In genomic region chr13:27696731-27697130, GRCh38 we compare ENCODE assay signal across 18 cellular contexts.
DNase-seq lines count a peak whose midpoint lies in the region; ATAC-seq and TF ChIP-seq lines count a peak whose summit lies in the region.
"Had no signal": no experiment of that assay in that cellular context is flagged by ENCODE, and none has a peak within 500 bp of the region (broad histone marks: within the 10 kb centered on the region; RNA-seq: fewer than 3 reads in every experiment).

No MANE protein-coding gene starts in this region.

- H3K27ac ChIP-seq in SU-DHL-6 (ENCODE audit: low read depth, low read length), result peak overlapping the region; percentile 75
- no peak overlapping the region for H3K27ac ChIP-seq in body of pancreas
- H3K27ac ChIP-seq: 22Rv1; BLaER1 treated with 17β-estradiol and CSF1 and Interleukin-3, amounts not matched to agents 10 nM and 100 nM; GM23248 had no signal

- in situ Hi-C loops in ACHN (cut with HindIII; ENCODE audit: low pct_ligation_motif_present, low pct_unique_long_range_greater_than_20kb, low sequenced_read_pairs), result no loop called here

- no peak for TF ChIP-seq POLR2A in body of pancreas (IDR thresholded peaks at IDR 0.05)

- no peaks in the 10 kb centered on the region for H3F3A ChIP-seq in SU-DHL-6 (ENCODE audit: insufficient read depth)

- H4K20me1 ChIP-seq in SU-DHL-6 (ENCODE audit: low read depth, low read length), result no peaks in the 10 kb centered on the region
- H4K20me1 ChIP-seq: BLaER1 treated with 17β-estradiol and CSF1 and Interleukin-3, amounts not matched to agents 10 nM and 100 nM had no signal

- H3K9ac ChIP-seq in SU-DHL-6 (ENCODE audit: low read length), result no peak overlapping the region
- H3K9ac ChIP-seq: BLaER1 treated with 17β-estradiol and CSF1 and Interleukin-3, amounts not matched to agents 10 nM and 100 nM; GM23248 had no signal

- intact Hi-C loops in body of pancreas (cut with DNase I), result no loop called here

- H3K9me3 ChIP-seq in SU-DHL-6 (ENCODE audit: insufficient read depth, low read length) (no peaks in the 10 kb centered on the region), body of pancreas (no peaks in the 10 kb centered on the region)
- H3K9me3 ChIP-seq: BE2C had no signal

- DNase-seq in NCI-H748 (lab: John Stamatoyannopoulos, UW; ENCODE audit: unreplicated experiment), result peak; percentile 22
- DNase-seq in NCI-H748 treated with DMSO at 0.1 percent for 48 hours (lab: John Stamatoyannopoulos, UW), result no peak
- peak; percentile 4 for DNase-seq in NAMALWA (ENCODE audit: low spot score)
- no peak for DNase-seq in body of pancreas
- DNase-seq in ACHN, result no peak
- no peak for DNase-seq in effector CD8-positive, alpha-beta T cell (lab: John Stamatoyannopoulos, UW)
- DNase-seq: AML-193; BE2C; CD4-positive, alpha-beta T cell; CD8-positive, alpha-beta memory T cell; DMS53; DMS79 treated with DMSO at 0.1 percent for 48 hours; GM23248; H7; HCEC 1CT had no signal

- H3K79me2 ChIP-seq in SU-DHL-6 (ENCODE audit: insufficient read depth, low read length), result no peaks in the 10 kb centered on the region

- H3K4me3 ChIP-seq in SU-DHL-6 (ENCODE audit: insufficient read depth, low read length, poor library complexity, severe bottlenecking) (peak overlapping the region; percentile 14), body of pancreas (no peak overlapping the region)
- H3K4me3 ChIP-seq: BLaER1 treated with 17β-estradiol and CSF1 and Interleukin-3, amounts not matched to agents 10 nM and 100 nM; GM23248 had no signal

- H3K36me3 ChIP-seq in SU-DHL-6 (ENCODE audit: low read length) (no peaks in the 10 kb centered on the region), body of pancreas (replicated peaks in 1 of 2; ENCODE audit: insufficient read depth in 1 of 2, low read depth in 2 of 2) (no peaks in the 10 kb centered on the region)
- H3K36me3 ChIP-seq: BE2C; BLaER1 treated with 17β-estradiol and CSF1 and Interleukin-3, amounts not matched to agents 10 nM and 100 nM had no signal

- H3K27me3 ChIP-seq in SU-DHL-6 (ENCODE audit: low read length), result no peaks in the 10 kb centered on the region
- no peaks in the 10 kb centered on the region for H3K27me3 ChIP-seq in body of pancreas
- H3K27me3 ChIP-seq: BLaER1 treated with 17β-estradiol and CSF1 and Interleukin-3, amounts not matched to agents 10 nM and 100 nM had no signal

- H3K9me2 ChIP-seq in SU-DHL-6 (replicated peaks; ENCODE audit: insufficient read depth, low read length), result no peaks in the 10 kb centered on the region

- TF ChIP-seq CTCF in SU-DHL-6 (IDR thresholded peaks at IDR 0.05; ENCODE audit: insufficient read depth, low read length, poor library complexity, severe bottlenecking) (no peak), body of pancreas (IDR thresholded peaks at IDR 0.05) (no peak)

- ATAC-seq in body of pancreas, result no peak

- no peak overlapping the region for H2AFZ ChIP-seq in SU-DHL-6 (ENCODE audit: low read depth, low read length, severe bottlenecking)
- H2AFZ ChIP-seq: GM23248 had no signal

- H3K4me2 ChIP-seq in SU-DHL-6 (ENCODE audit: low read depth, low read length, poor library complexity, severe bottlenecking), result peak overlapping the region; percentile 25
- H3K4me2 ChIP-seq: BLaER1 treated with 17β-estradiol and CSF1 and Interleukin-3, amounts not matched to agents 10 nM and 100 nM had no signal

- no peaks in the 10 kb centered on the region for H3K4me1 ChIP-seq in body of pancreas
- H3K4me1 ChIP-seq: BE2C; BLaER1 treated with 17β-estradiol and CSF1 and Interleukin-3, amounts not matched to agents 10 nM and 100 nM had no signal

- 55 to 73% methylated on average over 3 of the region's 3 CpGs for WGBS in body of pancreas, 2 donors

Comparison
In these comparisons a context has a peak if more than half of its experiments do, and no peak if none do; other contexts are left out.
1. DNase-seq: peak in NCI-H748 (single experiment) and NAMALWA (single experiment); none in NCI-H748 treated with DMSO at 0.1 percent for 48 hours (single experiment), body of pancreas (0 of 4), ACHN (single experiment) and effector CD8-positive, alpha-beta T cell (single experiment).